In genomic region chr3:101902041-101902440, GRCh38 we compare ENCODE assay signal across 9 cellular contexts. TPM values are rescaled to one million over a fixed set of nuclear protein-coding genes. Genes with fewer than 3 reads are reported as not detected.
DNase-seq lines count a peak whose midpoint lies in the region; ATAC-seq and TF ChIP-seq lines count a peak whose summit lies in the region.
"Had no signal": no experiment of that assay in that cellular context is flagged by ENCODE, and none has a peak within 500 bp of the region (broad histone marks: within the 10 kb centered on the region; RNA-seq: fewer than 3 reads in every experiment).

No MANE protein-coding gene starts in this region.

- peak overlapping the region; percentile 38 for H3K27ac Mint-ChIP-seq in activated T-helper 1 cell treated with anti-CD3 and anti-CD28 coated beads, Interleukin-12 subunit alpha, Interleukin-12 subunit beta, Interleukin-2, Interleukin-4 antibody, amounts not matched to agents 30 ng/mL and 10 ng/mL and 1 ng/mL, durations not matched to agents 14 hours and 24 hours and 36 hours

- H3K4me3 Mint-ChIP-seq in activated T-helper 1 cell treated with anti-CD3 and anti-CD28 coated beads, Interleukin-12 subunit alpha, Interleukin-12 subunit beta, Interleukin-2, Interleukin-4 antibody, amounts not matched to agents 30 ng/mL and 10 ng/mL and 1 ng/mL, durations not matched to agents 14 hours and 24 hours and 36 hours = no peak overlapping the region
- H3K4me3 Mint-ChIP-seq: natural killer cell had no signal

- H3K27me3 Mint-ChIP-seq in activated T-helper 1 cell treated with anti-CD3 and anti-CD28 coated beads, Interleukin-12 subunit alpha, Interleukin-12 subunit beta, Interleukin-2, Interleukin-4 antibody, amounts not matched to agents 30 ng/mL and 10 ng/mL and 1 ng/mL, durations not matched to agents 14 hours and 24 hours and 36 hours (ENCODE audit: insufficient read depth) = no peaks in the 10 kb centered on the region

- intact Hi-C loops in activated T-helper 1 cell treated with anti-CD3 and anti-CD28 coated beads, Interleukin-12 subunit alpha, Interleukin-12 subunit beta, Interleukin-2, Interleukin-4 antibody, amounts not matched to agents 30 ng/mL and 10 ng/mL and 1 ng/mL, durations not matched to agents 14 hours and 24 hours and 36 hours (cut with micrococcal nuclease) = loop anchor here (1.0 to 5.0 kb wide), 2 partner anchors 35 to 41 kb away; no protein-coding TSS in a partner anchor
- intact Hi-C loops in posterior cingulate gyrus (cut with DNase I) (no loop called here), testis (cut with DNase I; ENCODE audit: low total_unique reads) (no loop called here)

- H3K27me3 ChIP-seq in testis = no peaks in the 10 kb centered on the region

- ATAC-seq in GM18519 (IDR thresholded peaks at IDR 0.05; ENCODE audit: low FRiP score, unreplicated experiment) (peak; percentile 43), HG02885 (IDR thresholded peaks at IDR 0.05; ENCODE audit: poor library complexity, unreplicated experiment) (peak; percentile 47)

- no peak for TF ChIP-seq CTCF in testis (IDR thresholded peaks at IDR 0.05)

- no peak overlapping the region for H3K27ac ChIP-seq in testis

- TF ChIP-seq POLR2A in testis (IDR thresholded peaks at IDR 0.05) = no peak

- H3K9me3 ChIP-seq in testis = no peaks in the 10 kb centered on the region

- peaks cover 18% of the 10 kb centered on the region for H3K4me1 Mint-ChIP-seq in activated T-helper 1 cell treated with anti-CD3 and anti-CD28 coated beads, Interleukin-12 subunit alpha, Interleukin-12 subunit beta, Interleukin-2, Interleukin-4 antibody, amounts not matched to agents 30 ng/mL and 10 ng/mL and 1 ng/mL, durations not matched to agents 14 hours and 24 hours and 36 hours (ENCODE audit: low read depth)
- H3K4me1 Mint-ChIP-seq: natural killer cell had no signal

- no peak for DNase-seq in activated T-helper 1 cell treated with anti-CD3 and anti-CD28 coated beads, Interleukin-12 subunit alpha, Interleukin-12 subunit beta, Interleukin-2, Interleukin-4 antibody, amounts not matched to agents 30 ng/mL and 10 ng/mL and 1 ng/mL, durations not matched to agents 14 hours and 24 hours and 36 hours (ENCODE audit: low spot score)
- DNase-seq in non-pigmented ciliary epithelial cell (ENCODE audit: low read depth) (peak; percentile 88), posterior cingulate gyrus (no peak), testis (no peak), COLO829 (ENCODE audit: low spot score) (no peak)
- no peak for DNase-seq in activated CD8-positive, alpha-beta memory T cell treated with anti-CD3 and anti-CD28 coated beads, Interleukin-2, amount 50 U/mL, for 4 hours
- DNase-seq: natural killer cell had no signal

- WGBS in testis, 2 donors = 78 to 92% methylated on average over 1 of the region's 1 CpG

- no peak overlapping the region for H3K4me3 ChIP-seq in testis

- H3K36me3 Mint-ChIP-seq in activated T-helper 1 cell treated with anti-CD3 and anti-CD28 coated beads, Interleukin-12 subunit alpha, Interleukin-12 subunit beta, Interleukin-2, Interleukin-4 antibody, amounts not matched to agents 30 ng/mL and 10 ng/mL and 1 ng/mL, durations not matched to agents 14 hours and 24 hours and 36 hours (ENCODE audit: low read depth) = peaks cover 2% of the 10 kb centered on the region
- H3K36me3 Mint-ChIP-seq: natural killer cell had no signal

- no peaks in the 10 kb centered on the region for H3K36me3 ChIP-seq in testis (ENCODE audit: low read depth, missing control alignments)

- H3K4me1 ChIP-seq in testis = no peaks in the 10 kb centered on the region

- H3K9me3 Mint-ChIP-seq in activated T-helper 1 cell treated with anti-CD3 and anti-CD28 coated beads, Interleukin-12 subunit alpha, Interleukin-12 subunit beta, Interleukin-2, Interleukin-4 antibody, amounts not matched to agents 30 ng/mL and 10 ng/mL and 1 ng/mL, durations not matched to agents 14 hours and 24 hours and 36 hours = peaks cover 7% of the 10 kb centered on the region
- H3K9me3 Mint-ChIP-seq: natural killer cell had no signal

RNA-seq across cellular contexts. Expression of gene NFKBIZ, which starts 52.7 kb away (rescaled TPM):
- 72.4 and 79.7 TPM in 2 replicates for total RNA-seq in activated T-helper 1 cell treated with anti-CD3 and anti-CD28 coated beads, Interleukin-12 subunit alpha, Interleukin-12 subunit beta, Interleukin-2, Interleukin-4 antibody, amounts not matched to agents 30 ng/mL and 10 ng/mL and 1 ng/mL, durations not matched to agents 14 hours and 24 hours and 36 hours
- 10 to 100 TPM in 1 of 2 donors, 1 to 10 TPM in 1; 6.9 to 14.7 TPM for total RNA-seq in testis
- 5.4 TPM for polyA plus RNA-seq in testis (ENCODE audit: insufficient read depth, low read depth, low replicate concordance)
